Comparison of ENCODE assay signal across 26 cellular contexts in the genomic region with DNA sequence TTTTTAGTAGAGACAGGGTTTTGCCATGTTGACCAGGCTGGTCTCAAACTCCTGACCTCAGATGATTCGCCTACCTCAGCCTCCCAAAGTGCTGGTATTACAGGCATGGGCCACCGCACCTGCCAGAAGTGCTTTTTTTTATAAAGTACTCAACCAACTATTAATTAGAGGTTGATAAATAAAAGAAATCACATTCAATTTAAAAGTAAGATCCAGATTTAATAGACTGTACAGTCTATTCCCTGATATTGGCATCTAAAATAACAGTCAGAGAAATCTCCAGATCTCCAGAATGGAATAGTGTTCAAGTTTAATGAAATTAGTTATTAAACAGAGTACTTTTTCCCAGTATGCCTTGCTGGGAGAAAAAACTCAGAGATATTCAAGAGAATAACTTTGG.
"Had no signal": no experiment of that assay in that cellular context is flagged by ENCODE, and none has a peak within 500 bp of the region (broad histone marks: within the 10 kb centered on the region; RNA-seq: fewer than 3 reads in every experiment).

No MANE protein-coding gene starts in this region.

- H3K9me3 ChIP-seq: stomach, suprapubic skin, testis, thoracic aorta, thyroid gland, tibial artery, tibial nerve, transverse colon, upper lobe of left lung, upper lobe of right lung, uterus, vagina had no signal

- H3K27ac ChIP-seq: stomach, suprapubic skin, testis, thoracic aorta, thyroid gland, tibial artery, tibial nerve, transverse colon, upper lobe of left lung, upper lobe of right lung, uterus, vagina had no signal

- ATAC-seq: stimulated activated effector memory CD8-positive, alpha-beta T cell treated with anti-CD3 and anti-CD28 coated beads, Interleukin-12 subunit alpha, Interleukin-12 subunit beta, amount 100 ng/mL, for 72 hours; stimulated activated memory B cell treated with anti-CD40 and anti-IgM and Interleukin-4, amounts not matched to agents 10 μg/mL and 1 μg/mL and 100 μg/mL, for 72 hours; stimulated activated naive B cell treated with anti-CD40 and anti-IgM and Interleukin-4, amounts not matched to agents 10 μg/mL and 1 μg/mL and 100 μg/mL, for 72 hours; stimulated activated naive CD8-positive, alpha-beta T cell treated with anti-CD3 and anti-CD28 coated beads, Interleukin-15, amount 100 ng/mL, for 72 hours; stimulated activated naive CD8-positive, alpha-beta T cell treated with anti-CD3 and anti-CD28 coated beads, Interleukin-15, Interleukin-2, amounts not matched to agents 100 U/mL and 50 U/mL, for 24 hours; upper lobe of right lung had no signal

- H3K27me3 ChIP-seq: stomach, suprapubic skin, testis, thyroid gland, tibial artery, tibial nerve, transverse colon, upper lobe of left lung, upper lobe of right lung, uterus, vagina had no signal

- H3K36me3 ChIP-seq: suprapubic skin, thoracic aorta, thyroid gland, uterus, vagina had no signal

- H3K4me1 ChIP-seq: suprapubic skin, testis, thyroid gland, tibial artery, upper lobe of left lung, upper lobe of right lung, uterus, vagina had no signal

- DNase-seq: stimulated activated CD4-positive, alpha-beta T cell treated with anti-CD3 and anti-CD28 coated beads, Interleukin-2, amount 100 ng/mL, for 48 hours; stimulated activated CD4-positive, alpha-beta T cell treated with anti-CD3 and anti-CD28 coated beads, Interleukin-4, amount 100 ng/mL, for 1 hour; stimulated activated CD4-positive, alpha-beta T cell treated with anti-CD3 and anti-CD28 coated beads, Interleukin-4, amount 100 ng/mL, for 24 hours; stimulated activated CD4-positive, alpha-beta T cell treated with anti-CD3 and anti-CD28 coated beads, Interleukin-4, amount 100 ng/mL, for 4 hours; stimulated activated CD8-positive, alpha-beta memory T cell treated with anti-CD3 and anti-CD28 coated beads, Interleukin-4, amount 100 ng/mL, for 48 hours; stimulated activated naive B cell treated with anti-CD40 and anti-IgM and Interleukin-4, amounts not matched to agents 10 μg/mL and 1 μg/mL and 100 μg/mL, for 72 hours; stimulated activated naive CD4-positive, alpha-beta T cell; stimulated activated naive CD4-positive, alpha-beta T cell treated with Interleukin-2 at 50 U/mL for 16 hours; stimulated activated naive CD8-positive, alpha-beta T cell treated with anti-CD3 and anti-CD28 coated beads, Interleukin-15, amount 100 ng/mL, for 72 hours; stimulated activated naive CD8-positive, alpha-beta T cell treated with anti-CD3 and anti-CD28 coated beads, Interleukin-15, Interleukin-2, amounts not matched to agents 100 U/mL and 50 U/mL, for 24 hours; stomach; substantia nigra; testis; thyroid gland; tibial artery; transverse colon; trophoblast cell; upper lobe of left lung; upper lobe of right lung; uterus had no signal

- H3K4me3 ChIP-seq: stomach, suprapubic skin, testis, thoracic aorta, thyroid gland, tibial artery, tibial nerve, transverse colon, upper lobe of left lung, upper lobe of right lung, uterus, vagina had no signal
